8 cellular contexts compared by ENCODE assay signal in the genomic region with DNA sequence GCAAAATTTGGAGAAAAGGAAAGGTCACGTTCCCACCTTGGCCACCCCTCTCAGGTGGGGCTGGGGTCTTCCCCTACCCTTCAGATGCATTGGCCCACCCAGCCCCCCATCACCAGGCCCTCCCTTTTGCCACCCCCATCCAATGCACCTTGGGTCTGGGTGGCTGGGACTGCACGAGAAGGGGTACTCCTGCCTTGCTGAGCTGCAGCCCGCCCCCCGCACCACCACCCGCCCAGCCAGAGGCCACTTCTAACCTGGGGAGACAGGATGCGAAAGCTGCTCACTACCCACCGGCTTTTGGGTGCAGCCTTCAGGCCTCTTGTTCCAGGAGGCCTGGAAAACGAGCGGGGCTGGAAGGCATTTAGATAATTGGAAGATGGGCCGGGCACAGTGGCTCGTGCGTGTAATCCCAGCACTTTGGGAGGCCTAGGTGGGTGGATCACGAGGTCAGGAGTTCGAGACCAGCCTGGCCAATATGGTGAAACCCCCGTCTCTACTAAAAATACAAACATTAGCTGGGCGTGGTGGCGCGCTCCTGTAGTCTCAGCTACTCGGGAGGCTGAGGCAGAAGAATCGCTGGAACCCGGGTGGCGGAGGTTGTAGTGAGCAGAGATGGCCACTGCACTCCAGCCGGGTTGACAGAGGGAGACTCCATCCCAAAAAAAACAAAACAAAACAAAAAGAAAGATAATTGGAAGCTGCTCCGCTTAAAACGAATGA. TPM values are rescaled to one million over a fixed set of nuclear protein-coding genes. Genes with fewer than 3 reads are reported as not detected.
DNase-seq lines count a peak whose midpoint lies in the region; ATAC-seq and TF ChIP-seq lines count a peak whose summit lies in the region.

No MANE protein-coding gene starts in this region.

- peak overlapping the region; percentile 95 for H3K27ac Mint-ChIP-seq in activated CD8-positive, alpha-beta memory T cell treated with anti-CD3 and anti-CD28 coated beads, Interleukin-2, amount 10 ng/mL, durations not matched to agents 7 days and 5 days

- 86 to 92% methylated on average over 25 of the region's 25 CpGs for WGBS in lung, 2 donors
- WGBS in tibial nerve, 2 donors: 77 to 84% methylated on average over 25 of the region's 25 CpGs

- ATAC-seq in activated CD8-positive, alpha-beta memory T cell treated with anti-CD3 and anti-CD28 coated beads, Interleukin-2, amount 10 ng/mL, durations not matched to agents 7 days and 5 days: no peak
- ATAC-seq in lung (ENCODE audit: insufficient read depth, low FRiP score) (no peak), HG03565 (IDR thresholded peaks at IDR 0.05; ENCODE audit: unreplicated experiment) (no peak)

- H3K27me3 ChIP-seq in ascending aorta (no peaks in the 10 kb centered on the region), lung (ENCODE audit: control insufficient read depth, insufficient read depth) (no peaks in the 10 kb centered on the region), tibial nerve (no peaks in the 10 kb centered on the region)

- TF ChIP-seq EP300 in tibial nerve (IDR thresholded peaks at IDR 0.05): no peak

- no peak for TF ChIP-seq CTCF in ascending aorta (IDR thresholded peaks at IDR 0.05)
- no peak for TF ChIP-seq CTCF in lung (IDR thresholded peaks at IDR 0.05; ENCODE audit: control extremely low read depth, extremely low read depth)
- no peak for TF ChIP-seq CTCF in tibial nerve (IDR thresholded peaks at IDR 0.05)

- H3K4me3 ChIP-seq in ascending aorta: peak overlapping the region; percentile 66 to 74
- H3K4me3 ChIP-seq in lung: no peak overlapping the region
- peak overlapping the region in 3 of 4 donors; percentile 46 to 67 (median 64) for H3K4me3 ChIP-seq in tibial nerve

- H3K27me3 Mint-ChIP-seq in activated CD8-positive, alpha-beta memory T cell treated with anti-CD3 and anti-CD28 coated beads, Interleukin-2, amount 10 ng/mL, durations not matched to agents 7 days and 5 days: no peaks in the 10 kb centered on the region

- peaks cover 31% of the 10 kb centered on the region for H3K36me3 Mint-ChIP-seq in activated CD8-positive, alpha-beta memory T cell treated with anti-CD3 and anti-CD28 coated beads, Interleukin-2, amount 10 ng/mL, durations not matched to agents 7 days and 5 days

- H3K9me3 ChIP-seq in ascending aorta (no peaks in the 10 kb centered on the region), lung (ENCODE audit: control insufficient read depth in 2 of 2, insufficient read depth in 1 of 2, low read length in 1 of 2) (no peaks in the 10 kb centered on the region), tibial nerve (no peaks in the 10 kb centered on the region)

- peaks cover 30% of the 10 kb centered on the region for H3K4me1 Mint-ChIP-seq in activated CD8-positive, alpha-beta memory T cell treated with anti-CD3 and anti-CD28 coated beads, Interleukin-2, amount 10 ng/mL, durations not matched to agents 7 days and 5 days

- H3K27ac ChIP-seq in ascending aorta (peak overlapping the region; percentile 91 to 96), lung (ENCODE audit: low read depth in 1 of 2, low read length in 1 of 2) (peak overlapping the region; percentile 39 to 98), tibial nerve (peak overlapping the region; percentile 91 to 98 (median 96))

- no peak for TF ChIP-seq POLR2A in tibial nerve (IDR thresholded peaks at IDR 0.05)

- H3K4me1 ChIP-seq in ascending aorta (peaks cover 14 to 27% of the 10 kb centered on the region in 2 donors), lung (ENCODE audit: control insufficient read depth in 2 of 2, insufficient read depth in 2 of 2, low read length in 2 of 2) (peaks cover 0 to 13% of the 10 kb centered on the region in 2 donors), tibial nerve (peaks cover 0 to 49% (median 23%) of the 10 kb centered on the region in 4 donors)

- H3K36me3 ChIP-seq in ascending aorta (no peaks in the 10 kb centered on the region), lung (ENCODE audit: control insufficient read depth in 2 of 2, insufficient read depth in 2 of 2, low read length in 2 of 2) (peaks cover 0 to 11% of the 10 kb centered on the region in 2 donors), tibial nerve (peaks cover 0 to 11% (median 3%) of the 10 kb centered on the region in 3 donors)

- DNase-seq in activated CD8-positive, alpha-beta memory T cell treated with anti-CD3 and anti-CD28 coated beads, Interleukin-2, amount 10 ng/mL, durations not matched to agents 7 days and 5 days: no peak
- DNase-seq in activated CD8-positive, alpha-beta memory T cell treated with anti-CD3 and anti-CD28 coated beads, Interleukin-2, amount 50 U/mL, for 48 hours: no peak
- DNase-seq in ascending aorta (ENCODE audit: low spot score in 2 of 2): no peak
- DNase-seq in lung (ENCODE audit: low spot score): no peak
- DNase-seq in tibial nerve (ENCODE audit: low spot score in 2 of 2): no peak
- DNase-seq in NCI-H1417 treated with DMSO at 0.1 percent for 48 hours (lab: John Stamatoyannopoulos, UW): no peak
- no peak for DNase-seq in NCI-H2107 treated with DMSO at 0.1 percent for 48 hours (lab: John Stamatoyannopoulos, UW; ENCODE audit: unreplicated experiment)

- peak overlapping the region; percentile 94 for H3K4me3 Mint-ChIP-seq in activated CD8-positive, alpha-beta memory T cell treated with anti-CD3 and anti-CD28 coated beads, Interleukin-2, amount 10 ng/mL, durations not matched to agents 7 days and 5 days

- intact Hi-C loops in ascending aorta (cut with DNase I): loop anchor here (1.0 kb wide), 1 partner anchor 25 kb away; a partner anchor contains a TSS

- CTCF ChIA-PET in activated CD8-positive, alpha-beta memory T cell treated with anti-CD3 and anti-CD28 coated beads, Interleukin-2, amount 10 ng/mL, durations not matched to agents 7 days and 5 days (lab: Charles Lee): interaction anchor here (1.0 to 2.3 kb wide), 9 partner anchors 7 to 61 kb away, joined by 3 to 51 read pairs (median 5); a partner anchor contains a TSS

- H3K9me3 Mint-ChIP-seq in activated CD8-positive, alpha-beta memory T cell treated with anti-CD3 and anti-CD28 coated beads, Interleukin-2, amount 10 ng/mL, durations not matched to agents 7 days and 5 days (ENCODE audit: low read depth): no peaks in the 10 kb centered on the region

RNA-seq across cellular contexts. Expression of a gene that starts 1.2 kb away (rescaled TPM):
- total RNA-seq in activated CD8-positive, alpha-beta memory T cell treated with anti-CD3 and anti-CD28 coated beads, Interleukin-2, amount 10 ng/mL, durations not matched to agents 7 days and 5 days: 100 to 1,000 TPM; 194 to 312 TPM
- total RNA-seq in ascending aorta: 60.6 TPM
- total RNA-seq in lung: 10 to 100 TPM; 65.7 to 88.5 TPM
- 10 to 100 TPM; 47.9 to 68.4 TPM for polyA plus RNA-seq in lung
- total RNA-seq in tibial nerve: 10 to 100 TPM; 33.0 to 65.4 (median 43.9) TPM

RNA-seq across cellular contexts. Expression of a gene that starts 8.3 kb away (rescaled TPM):
- total RNA-seq in activated CD8-positive, alpha-beta memory T cell treated with anti-CD3 and anti-CD28 coated beads, Interleukin-2, amount 10 ng/mL, durations not matched to agents 7 days and 5 days: 10 to 100 TPM; 76.5 to 76.8 TPM
- total RNA-seq in ascending aorta: 173 TPM
- total RNA-seq in lung: 100 to 1,000 TPM in 1 of 2 donors, 10 to 100 TPM in 1; 35.9 to 113 TPM
- polyA plus RNA-seq in lung: 10 to 100 TPM; 72.9 to 85.8 TPM
- 100 to 1,000 TPM in 2 of 4 donors, 10 to 100 TPM in 2; 72.8 to 109 (median 100) TPM for total RNA-seq in tibial nerve

RNA-seq across cellular contexts. Expression of a gene that starts 13.6 kb away (rescaled TPM):
- total RNA-seq in activated CD8-positive, alpha-beta memory T cell treated with anti-CD3 and anti-CD28 coated beads, Interleukin-2, amount 10 ng/mL, durations not matched to agents 7 days and 5 days: under 1 TPM in 1 of 2 experiments, not detected in 1; 0.18 TPM
- total RNA-seq in ascending aorta (not detected), lung (10 to 100 TPM; 11.7 to 15.5 TPM), tibial nerve (1 to 10 TPM in 2 of 4 donors, not detected in 2; 1.1 to 1.8 TPM)
- polyA plus RNA-seq in lung: 10 to 100 TPM in 1 of 2 donors, 1 to 10 TPM in 1; 9.6 to 11.9 TPM

RNA-seq across cellular contexts. Expression of a gene that starts 25.5 kb away (rescaled TPM):
- 10 to 100 TPM; 13.8 to 15.5 TPM for total RNA-seq in activated CD8-positive, alpha-beta memory T cell treated with anti-CD3 and anti-CD28 coated beads, Interleukin-2, amount 10 ng/mL, durations not matched to agents 7 days and 5 days
- total RNA-seq in ascending aorta: 38.5 TPM
- total RNA-seq in lung: 10 to 100 TPM; 12.4 to 20.7 TPM
- 10 to 100 TPM in 1 of 2 donors, 1 to 10 TPM in 1; 8.1 to 11.5 TPM for polyA plus RNA-seq in lung
- total RNA-seq in tibial nerve: 10 to 100 TPM in 3 of 4 donors, 1 to 10 TPM in 1; 9.4 to 20.7 (median 14.9) TPM

RNA-seq across cellular contexts. Expression of a gene that starts 27.3 kb away (rescaled TPM):
- 10 to 100 TPM; 32.5 to 37.0 TPM for total RNA-seq in activated CD8-positive, alpha-beta memory T cell treated with anti-CD3 and anti-CD28 coated beads, Interleukin-2, amount 10 ng/mL, durations not matched to agents 7 days and 5 days
- total RNA-seq in ascending aorta: 48.4 TPM
- total RNA-seq in lung: 10 to 100 TPM in 1 of 2 donors, 1 to 10 TPM in 1; 8.6 to 53.7 TPM
- 10 to 100 TPM; 34.1 to 36.1 TPM for polyA plus RNA-seq in lung
- total RNA-seq in tibial nerve: 10 to 100 TPM; 14.4 to 32.4 (median 22.2) TPM

Comparison
In these comparisons a context has a peak if more than half of its experiments do, and no peak if none do; other contexts are left out.
1. RNA of a gene that starts 13.6 kb away (total RNA-seq): 11.7 to 15.5 TPM in lung; 1.1 to 1.8 TPM in tibial nerve, 0.18 TPM in activated CD8-positive, alpha-beta memory T cell treated with anti-CD3 and anti-CD28 coated beads, Interleukin-2, amount 10 ng/mL, durations not matched to agents 7 days and 5 days and not detected in ascending aorta (single experiment); every median in the first group is over 4 times any median in the second.
2. Peak in every context shown above with its lines, with median percentiles within 50 percentile points of each other: H3K27ac ChIP-seq.